ENCODE assay signal across 9 cellular contexts in the genomic region with DNA sequence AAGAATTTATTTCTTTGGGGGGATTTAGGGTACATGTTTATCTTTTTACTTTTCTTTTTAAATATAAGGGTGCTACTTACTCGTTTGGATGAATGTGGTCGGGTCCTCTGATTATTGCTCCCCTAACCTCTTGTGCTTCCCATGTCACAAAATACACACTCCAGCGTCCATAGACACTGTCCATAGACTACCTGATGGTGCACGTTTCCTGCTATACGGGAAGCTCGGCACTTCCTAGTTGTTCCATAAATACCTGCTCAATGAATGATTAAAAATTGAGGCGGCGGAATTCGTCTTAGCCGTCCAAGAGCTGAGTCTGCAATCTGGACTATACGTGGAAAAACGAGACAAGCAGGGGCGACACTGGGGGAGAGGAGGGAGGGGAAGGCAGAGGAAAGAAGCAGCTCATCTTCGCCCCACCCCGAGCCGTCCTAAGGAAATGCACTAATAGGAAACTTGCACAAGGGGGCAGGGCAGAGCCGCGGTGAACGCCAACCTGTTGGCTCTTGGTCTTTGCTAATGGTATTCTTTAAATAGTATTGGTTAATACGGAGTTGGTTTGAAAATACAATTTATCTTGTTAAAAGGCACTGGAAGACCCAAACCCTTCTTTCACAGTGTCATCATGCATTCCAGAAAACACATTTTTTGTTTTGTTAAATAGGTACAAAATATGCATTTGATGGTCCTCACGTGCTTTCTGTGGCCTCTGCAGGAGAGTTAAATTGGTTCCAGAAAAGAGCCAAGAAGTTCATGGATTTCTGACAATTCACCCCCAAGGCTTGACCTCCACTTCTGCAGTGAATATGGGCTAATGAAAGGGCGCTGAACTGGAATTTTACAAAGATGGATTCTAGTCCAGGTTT.
DNase-seq lines count a peak whose midpoint lies in the region; ATAC-seq and TF ChIP-seq lines count a peak whose summit lies in the region.
"Had no signal": no experiment of that assay in that cellular context is flagged by ENCODE, and none has a peak within 500 bp of the region (broad histone marks: within the 10 kb centered on the region; RNA-seq: fewer than 3 reads in every experiment).

No MANE protein-coding gene starts in this region.

- H3K4me2 ChIP-seq in DOHH2 (ENCODE audit: low read length), result peak overlapping the region; percentile 60

- H3K4me1 ChIP-seq in DOHH2 (ENCODE audit: control insufficient read depth, low read length), result 0 out of 2 replicates have a peak, but pooled peaks cover 2% of the 10 kb centered on the region
- no peaks in the 10 kb centered on the region for H3K4me1 ChIP-seq in adipocyte (ENCODE audit: control insufficient read depth, insufficient read depth, low read length)
- H3K4me1 ChIP-seq in iPS-15b (ENCODE audit: control insufficient read depth, insufficient read depth, low read length), result no peaks in the 10 kb centered on the region

- H3K36me3 ChIP-seq in DOHH2 (ENCODE audit: control insufficient read depth, low read length) (no peaks in the 10 kb centered on the region), adipocyte (ENCODE audit: control insufficient read depth, insufficient read depth, low read length, severe bottlenecking) (no peaks in the 10 kb centered on the region), iPS-15b (ENCODE audit: control insufficient read depth, insufficient read depth, low read length) (no peaks in the 10 kb centered on the region)

- peak; percentile 94 for ATAC-seq in GM19395 (IDR thresholded peaks at IDR 0.05; ENCODE audit: unreplicated experiment)
- ATAC-seq in stimulated activated naive B cell treated with anti-CD40 and anti-IgM and Interleukin-4, amounts not matched to agents 10 μg/mL and 1 μg/mL and 100 μg/mL, for 72 hours (replicated peaks), result peak; percentile 46 to 68
- ATAC-seq in HG03025 (IDR thresholded peaks at IDR 0.05; ENCODE audit: low FRiP score, unreplicated experiment), result no peak

- no peaks in the 10 kb centered on the region for H3K27me3 ChIP-seq in DOHH2 (ENCODE audit: control insufficient read depth, low read length)
- H3K27me3 ChIP-seq in adipocyte (replicated peaks; ENCODE audit: control insufficient read depth, insufficient read depth, low read length), result peaks cover 4% of the 10 kb centered on the region
- no peaks in the 10 kb centered on the region for H3K27me3 ChIP-seq in iPS-15b (ENCODE audit: control insufficient read depth, insufficient read depth, low read length)

- H3K36me3 Mint-ChIP-seq in stimulated activated naive B cell treated with anti-CD40 and anti-IgM and Interleukin-4, amounts not matched to agents 10 μg/mL and 1 μg/mL and 100 μg/mL, for 72 hours, result peaks cover 3 to 6% of the 10 kb centered on the region in 2 donors

- no peak overlapping the region for H3K27ac Mint-ChIP-seq in stimulated activated naive B cell treated with anti-CD40 and anti-IgM and Interleukin-4, amounts not matched to agents 10 μg/mL and 1 μg/mL and 100 μg/mL, for 72 hours
- H3K27ac Mint-ChIP-seq: activated B cell treated with CpG ODN at 0.5 μM for 24 hours had no signal

- no peaks in the 10 kb centered on the region for H3K9me2 ChIP-seq in DOHH2 (replicated peaks; ENCODE audit: control insufficient read depth, low read length)

- H3K9me3 ChIP-seq in DOHH2 (ENCODE audit: control insufficient read depth, insufficient read depth, low read length) (peaks cover 23% of the 10 kb centered on the region; the same call in 1 of the 2 replicates), adipocyte (ENCODE audit: control insufficient read depth, low read length) (peaks cover 5% of the 10 kb centered on the region), iPS-15b (ENCODE audit: control insufficient read depth, insufficient read depth, low read length) (peaks cover 4% of the 10 kb centered on the region)

- H3K9ac ChIP-seq in adipocyte (ENCODE audit: low read length) (no peak overlapping the region), iPS-15b (ENCODE audit: low read depth, low read length) (no peak overlapping the region)

- H3K79me2 ChIP-seq in DOHH2 (ENCODE audit: control insufficient read depth, low read length), result no peaks in the 10 kb centered on the region

- no peak overlapping the region for H3K27ac ChIP-seq in DOHH2 (ENCODE audit: low read depth, low read length)

- H3K4me1 Mint-ChIP-seq in stimulated activated naive B cell treated with anti-CD40 and anti-IgM and Interleukin-4, amounts not matched to agents 10 μg/mL and 1 μg/mL and 100 μg/mL, for 72 hours, result no peaks in the 10 kb centered on the region
- H3K4me1 Mint-ChIP-seq: activated B cell treated with CpG ODN at 0.5 μM for 24 hours had no signal

- H4K20me1 ChIP-seq in DOHH2 (ENCODE audit: control insufficient read depth, insufficient read depth, low read depth, low read length), result no peaks in the 10 kb centered on the region

- peak overlapping the region; percentile 59 for H3K4me3 ChIP-seq in DOHH2 (ENCODE audit: low read length)
- H3K4me3 ChIP-seq in adipocyte (ENCODE audit: low read length), result no peak overlapping the region
- peak overlapping the region; percentile 18 for H3K4me3 ChIP-seq in iPS-15b (ENCODE audit: low read depth, low read length)

- in situ Hi-C loops in KBM-7 (cut with MboI; ENCODE audit: low pct_unique_long_range_greater_than_20kb, low sequenced_read_pairs), result no loop called here

- H3F3A ChIP-seq in DOHH2 (ENCODE audit: control insufficient read depth, insufficient read depth), result no peaks in the 10 kb centered on the region

- peaks cover 9 to 13% of the 10 kb centered on the region in 2 donors for H3K27me3 Mint-ChIP-seq in stimulated activated naive B cell treated with anti-CD40 and anti-IgM and Interleukin-4, amounts not matched to agents 10 μg/mL and 1 μg/mL and 100 μg/mL, for 72 hours

- DNase-seq in KBM-7 (peak; percentile 61), adipocyte (ENCODE audit: low read depth) (peak; percentile 47)
- DNase-seq in stimulated activated naive B cell treated with anti-CD40 and anti-IgM and Interleukin-4, amounts not matched to agents 10 μg/mL and 1 μg/mL and 100 μg/mL, for 72 hours, result peak; percentile 11
- DNase-seq in effector CD8-positive, alpha-beta T cell (lab: John Stamatoyannopoulos, UW), result no peak
- DNase-seq: activated B cell treated with CpG ODN at 0.5 μM for 24 hours had no signal

- peak; percentile 66 for TF ChIP-seq CTCF in DOHH2 (IDR thresholded peaks at IDR 0.05; ENCODE audit: low read depth, low read length, poor library complexity, severe bottlenecking)

- peaks cover 24 to 39% of the 10 kb centered on the region in 2 donors for H3K9me3 Mint-ChIP-seq in stimulated activated naive B cell treated with anti-CD40 and anti-IgM and Interleukin-4, amounts not matched to agents 10 μg/mL and 1 μg/mL and 100 μg/mL, for 72 hours

- peak overlapping the region in 1 of 2 donors; percentile 44 for H3K4me3 Mint-ChIP-seq in stimulated activated naive B cell treated with anti-CD40 and anti-IgM and Interleukin-4, amounts not matched to agents 10 μg/mL and 1 μg/mL and 100 μg/mL, for 72 hours
- H3K4me3 Mint-ChIP-seq: activated B cell treated with CpG ODN at 0.5 μM for 24 hours had no signal
